In the genomic region with DNA sequence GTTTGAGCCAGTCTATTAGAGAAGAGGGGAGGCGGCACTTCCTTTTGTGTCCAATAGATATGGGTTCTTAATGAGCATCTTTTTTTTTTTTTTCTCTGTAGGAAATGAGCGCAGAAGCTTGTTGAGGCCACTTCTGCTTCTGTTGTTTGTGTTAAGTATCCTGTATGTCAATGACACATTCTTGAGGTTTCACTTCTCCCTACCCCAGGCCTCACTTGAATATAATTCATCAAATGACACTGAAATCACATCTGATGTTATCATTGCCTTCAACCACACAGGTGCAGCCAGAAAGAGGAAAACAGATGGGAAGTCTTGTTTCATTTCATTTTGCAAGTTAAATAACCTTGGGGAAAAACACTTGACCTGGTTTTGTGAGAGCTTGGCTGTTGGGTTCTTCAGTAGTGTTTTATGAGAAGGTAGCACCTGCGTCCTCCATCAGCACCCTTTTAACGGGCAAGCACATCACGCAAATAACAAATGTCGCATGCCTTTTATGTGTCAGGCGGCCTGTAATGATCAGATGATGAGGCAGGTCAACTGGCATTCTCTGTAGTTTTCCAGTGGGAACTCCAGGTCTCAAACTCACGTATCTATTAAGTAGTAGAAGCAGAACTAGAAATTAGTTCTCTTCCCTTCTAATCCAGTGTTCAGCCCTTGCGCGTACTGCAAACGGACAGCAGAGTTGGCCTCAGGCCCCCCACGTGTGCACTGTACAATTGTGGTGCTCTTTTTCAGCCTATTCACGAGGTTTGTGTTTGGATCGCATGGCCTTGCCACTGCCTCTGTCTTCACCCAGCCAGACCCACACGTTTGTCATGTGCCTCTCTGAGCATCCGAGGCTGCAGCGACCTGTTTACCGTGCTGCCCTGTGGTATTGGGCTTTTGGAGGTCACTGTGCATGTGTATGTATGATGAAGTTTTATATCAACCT, we compare ENCODE assay signal across 9 cellular contexts. TPM values are rescaled to one million over a fixed set of nuclear protein-coding genes. Genes with fewer than 3 reads are reported as not detected.
A peak's percentile ranks its signal among the peaks of the same experiment; 100 is the strongest.
DNase-seq lines count a peak whose midpoint lies in the region; ATAC-seq and TF ChIP-seq lines count a peak whose summit lies in the region.
"Had no signal": no experiment of that assay in that cellular context is flagged by ENCODE, and none has a peak within 500 bp of the region (broad histone marks: within the 10 kb centered on the region; RNA-seq: fewer than 3 reads in every experiment).

No MANE protein-coding gene starts in this region.

- H3K4me1 ChIP-seq in OCI-LY7 (ENCODE audit: insufficient read depth, low read length, poor library complexity, severe bottlenecking) (peaks cover 94% of the 10 kb centered on the region), upper lobe of left lung (peaks cover 19 to 33% (median 27%) of the 10 kb centered on the region in 4 donors)

- TF ChIP-seq EP300 in upper lobe of left lung (IDR thresholded peaks at IDR 0.05) = no peak

- H3K4me2 ChIP-seq in OCI-LY7 (ENCODE audit: low read length) = peak overlapping the region; percentile 85

- H3K79me2 ChIP-seq in OCI-LY7 (ENCODE audit: insufficient read depth, low read depth, low read length) = no peaks in the 10 kb centered on the region

- no peak overlapping the region for H3K4me3 Mint-ChIP-seq in T-helper 2 cell treated with Interferon-gamma antibody and Interleukin-4, amounts not matched to agents 5 μg/mL and 100 μg/mL, for 36 hours

- H3K27ac Mint-ChIP-seq in T-helper 2 cell treated with Interferon-gamma antibody and Interleukin-4, amounts not matched to agents 5 μg/mL and 100 μg/mL, for 36 hours = no peak overlapping the region

- H3K36me3 Mint-ChIP-seq in T-helper 2 cell treated with Interferon-gamma antibody and Interleukin-4, amounts not matched to agents 5 μg/mL and 100 μg/mL, for 36 hours (ENCODE audit: low read depth) = no peaks in the 10 kb centered on the region

- POLR2A ChIA-PET in OCI-LY7 (lab: Charles Lee) = interaction anchor here (0.7 to 3.0 kb wide), 8 partner anchors 11 to 100 kb away, joined by 3 to 17 read pairs (median 3); partner anchors contain the start of gene PLEKHG1

- DNase-seq in GM12864 (ENCODE audit: low read depth) (peak; percentile 89), OCI-LY7 (ENCODE audit: low spot score) (peak; percentile 99), upper lobe of left lung (no peak)
- DNase-seq in T-helper 2 cell treated with Interferon-gamma antibody and Interleukin-4, amounts not matched to agents 5 μg/mL and 100 μg/mL, for 36 hours (ENCODE audit: low spot score) = no peak
- no peak for DNase-seq in activated CD4-positive, alpha-beta T cell treated with anti-CD3 and anti-CD28 coated beads for 48 hours
- DNase-seq in activated effector memory CD4-positive, alpha-beta T cell treated with anti-CD3 and anti-CD28 coated beads, Interleukin-2, amount 50 U/mL, for 16 hours = no peak

- H2AFZ ChIP-seq in OCI-LY7 (ENCODE audit: low read length) = peak overlapping the region; percentile 12; the same call in 1 of the 2 replicates

- no peaks in the 10 kb centered on the region for H3K9me3 ChIP-seq in OCI-LY7 (ENCODE audit: low read length)
- H3K9me3 ChIP-seq in upper lobe of left lung = no peaks in the 10 kb centered on the region
- H3K9me3 ChIP-seq: thoracic aorta had no signal

- H3K4me3 ChIP-seq in GM12864 (ENCODE audit: low read depth, low read length) (no peak overlapping the region), OCI-LY7 (ENCODE audit: low read depth, low read length, poor library complexity, severe bottlenecking) (peak overlapping the region; percentile 57), upper lobe of left lung (no peak overlapping the region)
- H3K4me3 ChIP-seq: thoracic aorta had no signal

- H3K27ac ChIP-seq in OCI-LY7 (ENCODE audit: low read depth, low read length, poor library complexity, severe bottlenecking) (peak overlapping the region; percentile 99), upper lobe of left lung (peak overlapping the region in 2 of 4 donors; percentile 27 to 33)
- H3K27ac ChIP-seq: thoracic aorta had no signal

- H3K9me3 Mint-ChIP-seq in T-helper 2 cell treated with Interferon-gamma antibody and Interleukin-4, amounts not matched to agents 5 μg/mL and 100 μg/mL, for 36 hours = no peaks in the 10 kb centered on the region

- intact Hi-C loops in OCI-LY7 (cut with micrococcal nuclease; ENCODE audit: unreplicated experiment) = loop anchor here (1.0 to 5.0 kb wide), 6 partner anchors 23 to 214 kb away; no protein-coding TSS in a partner anchor

- no peak for TF ChIP-seq POLR2A in upper lobe of left lung (IDR thresholded peaks at IDR 0.05)

- TF ChIP-seq CTCF in GM12864 (IDR thresholded peaks at IDR 0.05; ENCODE audit: low read depth, low read length, missing control alignments) = no peak
- no peak for TF ChIP-seq CTCF in OCI-LY7 (conservative IDR thresholded peaks at IDR 0.05; ENCODE audit: low read length)
- TF ChIP-seq CTCF in upper lobe of left lung (IDR thresholded peaks at IDR 0.05) = no peak

- H3K4me1 Mint-ChIP-seq in T-helper 2 cell treated with Interferon-gamma antibody and Interleukin-4, amounts not matched to agents 5 μg/mL and 100 μg/mL, for 36 hours (ENCODE audit: low read depth) = peaks cover 10% of the 10 kb centered on the region

- H3K36me3 ChIP-seq in OCI-LY7 (ENCODE audit: insufficient read depth, low read length) (no peaks in the 10 kb centered on the region), upper lobe of left lung (no peaks in the 10 kb centered on the region)
- H3K36me3 ChIP-seq: thoracic aorta had no signal

- CTCF ChIA-PET in OCI-LY7 (lab: Charles Lee; ENCODE audit: unreplicated experiment) = interaction anchor here (0.8 to 0.9 kb wide), 2 partner anchors 17 to 22 kb away, joined by 3 read pairs; no protein-coding TSS in a partner anchor

- ATAC-seq in GM19455 (IDR thresholded peaks at IDR 0.05; ENCODE audit: unreplicated experiment) (peak; percentile 98), HG03432 (IDR thresholded peaks at IDR 0.05; ENCODE audit: unreplicated experiment) (peak; percentile 99), upper lobe of left lung (ENCODE audit: low FRiP score in 2 of 2) (peak; percentile 42 to 57)

- no peaks in the 10 kb centered on the region for H3K9me2 ChIP-seq in OCI-LY7 (ENCODE audit: insufficient read depth, low read length)

- BruUV-seq in OCI-LY7 (replicated peaks; lab: Mats Ljungman, UMichigan) = TSS peak; percentile 95

- no peaks in the 10 kb centered on the region for H4K20me1 ChIP-seq in OCI-LY7 (ENCODE audit: insufficient read depth, low read length)

- no peaks in the 10 kb centered on the region for H3K27me3 ChIP-seq in upper lobe of left lung

- WGBS in upper lobe of left lung, 2 donors = 72 to 80% methylated on average over 14 to 18 of the region's 18 CpGs

- H3K27me3 Mint-ChIP-seq in T-helper 2 cell treated with Interferon-gamma antibody and Interleukin-4, amounts not matched to agents 5 μg/mL and 100 μg/mL, for 36 hours (ENCODE audit: low read depth) = peaks cover 28% of the 10 kb centered on the region

RNA-seq across cellular contexts. Expression of gene PLEKHG1, which starts 23.5 kb away (rescaled TPM):
- total RNA-seq in OCI-LY7 (2014; rRNA removed; shearing (Covaris generic)) = 13.1 and 19.6 TPM in 2 replicates
- total RNA-seq in OCI-LY7 (2022) (17.9 and 26.3 TPM in 2 replicates), upper lobe of left lung (10 to 100 TPM; 16.3 to 45.4 (median 29.2) TPM)

Comparison
In these comparisons a context has a peak if more than half of its experiments do, and no peak if none do; other contexts are left out.
1. DNase-seq: peak in GM12864 (single experiment) and OCI-LY7 (single experiment); none in upper lobe of left lung (0 of 2), T-helper 2 cell treated with Interferon-gamma antibody and Interleukin-4, amounts not matched to agents 5 μg/mL and 100 μg/mL, for 36 hours (single experiment), activated CD4-positive, alpha-beta T cell treated with anti-CD3 and anti-CD28 coated beads for 48 hours (single experiment) and activated effector memory CD4-positive, alpha-beta T cell treated with anti-CD3 and anti-CD28 coated beads, Interleukin-2, amount 50 U/mL, for 16 hours (single experiment).
2. Peak in every context shown above with its lines, with median percentiles within 50 percentile points of each other: ATAC-seq.